ENCODE assay signal across 24 cellular contexts in the genomic region with DNA sequence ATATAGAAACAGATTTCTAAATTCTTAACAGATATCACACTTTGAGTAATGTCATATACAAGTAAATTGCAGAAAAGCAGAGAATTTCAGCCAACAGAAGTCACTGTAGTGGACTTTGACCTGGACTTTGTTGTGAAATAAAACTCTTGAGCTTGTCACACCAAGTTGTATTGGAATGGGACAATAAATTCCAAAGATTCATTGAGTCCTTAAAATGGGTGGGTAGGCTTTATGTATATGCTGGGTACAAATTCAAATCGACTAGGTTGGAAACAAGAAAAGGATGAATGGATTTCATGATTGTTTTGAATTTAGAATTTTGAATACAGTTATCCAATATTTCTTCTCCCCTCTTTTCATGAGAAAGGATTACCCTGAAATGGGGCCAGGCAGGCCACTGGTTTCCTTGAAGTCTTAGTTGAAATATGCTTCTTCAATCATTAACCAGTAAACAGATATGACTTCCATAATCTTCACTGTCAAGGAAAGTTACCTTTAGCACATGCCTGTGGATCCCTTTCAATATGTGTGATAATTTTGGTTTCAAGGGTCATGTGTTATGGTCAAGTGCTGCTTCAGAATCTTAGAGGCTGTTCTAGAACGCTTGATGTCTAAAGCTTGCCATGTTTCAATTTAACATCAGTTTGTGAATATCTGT. TPM values are rescaled to one million over a fixed set of nuclear protein-coding genes. Genes with fewer than 3 reads are reported as not detected.
"Had no signal": no experiment of that assay in that cellular context is flagged by ENCODE, and none has a peak within 500 bp of the region (broad histone marks: within the 10 kb centered on the region; RNA-seq: fewer than 3 reads in every experiment).

No MANE protein-coding gene starts in this region.

- H3K27ac Mint-ChIP-seq: activated CD4-positive, alpha-beta memory T cell treated with anti-CD3 and anti-CD28 coated beads, Interleukin-2, amount 10 ng/mL, durations not matched to agents 7 days and 5 days; activated CD4-positive, alpha-beta T cell treated with anti-CD3 and anti-CD28 coated beads, Interleukin-2, amount 10 ng/mL, durations not matched to agents 24 days and 14 days; activated naive CD4-positive, alpha-beta T cell treated with anti-CD3 and anti-CD28 coated beads for 36 hours; activated naive CD8-positive, alpha-beta T cell treated with anti-CD3 and anti-CD28 coated beads, Interleukin-2, amount 10 ng/mL, durations not matched to agents 7 days and 5 days; activated T-cell treated with anti-CD3 and anti-CD28 coated beads, Interleukin-2, amount 50 U/mL, for 72 hours; memory B cell; stimulated activated memory B cell treated with anti-CD40 and anti-IgM and Interleukin-4, amounts not matched to agents 10 μg/mL and 1 μg/mL and 100 μg/mL, for 72 hours had no signal

- H3K27ac ChIP-seq: right lobe of liver, skin epidermis, suprapubic skin, VCaP had no signal

- H3K4me3 Mint-ChIP-seq: activated CD4-positive, alpha-beta memory T cell treated with anti-CD3 and anti-CD28 coated beads, Interleukin-2, amount 10 ng/mL, durations not matched to agents 7 days and 5 days; activated CD4-positive, alpha-beta T cell treated with anti-CD3 and anti-CD28 coated beads, Interleukin-2, amount 10 ng/mL, durations not matched to agents 24 days and 14 days; activated naive CD4-positive, alpha-beta T cell treated with anti-CD3 and anti-CD28 coated beads for 36 hours; activated naive CD8-positive, alpha-beta T cell treated with anti-CD3 and anti-CD28 coated beads, Interleukin-2, amount 10 ng/mL, durations not matched to agents 7 days and 5 days; activated T-cell treated with anti-CD3 and anti-CD28 coated beads, Interleukin-2, amount 50 U/mL, for 72 hours; memory B cell; naive B cell; neural crest cell; stimulated activated memory B cell treated with anti-CD40 and anti-IgM and Interleukin-4, amounts not matched to agents 10 μg/mL and 1 μg/mL and 100 μg/mL, for 72 hours had no signal

- DNase-seq: activated CD4-positive, alpha-beta memory T cell treated with anti-CD3 and anti-CD28 coated beads, Interleukin-2, amount 10 ng/mL, durations not matched to agents 7 days and 5 days; activated CD4-positive, alpha-beta T cell treated with anti-CD3 and anti-CD28 coated beads, Interleukin-2, amount 10 ng/mL, durations not matched to agents 24 days and 14 days; activated effector memory CD4-positive, alpha-beta T cell treated with Interleukin-2 at 50 U/mL for 16 hours; activated naive CD4-positive, alpha-beta T cell treated with anti-CD3 and anti-CD28 coated beads for 36 hours; activated naive CD8-positive, alpha-beta T cell treated with anti-CD3 and anti-CD28 coated beads, Interleukin-2, amount 10 ng/mL, durations not matched to agents 7 days and 5 days; activated T-cell treated with anti-CD3 and anti-CD28 coated beads, Interleukin-2, amount 50 U/mL, for 72 hours; amniotic stem cell; cerebellar nuclear complex; effector CD4-positive, alpha-beta T cell; foreskin fibroblast; hippocampal formation; naive B cell; occipital lobe; posterior cingulate gyrus; right lobe of liver; stimulated activated CD4-positive, alpha-beta T cell treated with anti-CD3 and anti-CD28 coated beads, Interleukin-2, amount 100 ng/mL, for 24 hours; stomach had no signal

- H3K4me1 ChIP-seq: right lobe of liver, suprapubic skin had no signal

- H3K9me3 ChIP-seq: right lobe of liver, suprapubic skin had no signal

- H3K36me3 Mint-ChIP-seq: activated naive CD8-positive, alpha-beta T cell treated with anti-CD3 and anti-CD28 coated beads, Interleukin-2, amount 10 ng/mL, durations not matched to agents 7 days and 5 days had no signal

- H3K4me1 Mint-ChIP-seq: activated CD4-positive, alpha-beta memory T cell treated with anti-CD3 and anti-CD28 coated beads, Interleukin-2, amount 10 ng/mL, durations not matched to agents 7 days and 5 days; activated naive CD8-positive, alpha-beta T cell treated with anti-CD3 and anti-CD28 coated beads, Interleukin-2, amount 10 ng/mL, durations not matched to agents 7 days and 5 days had no signal

- H3K4me3 ChIP-seq: right lobe of liver, skin epidermis, stomach, suprapubic skin had no signal

- H3K27me3 ChIP-seq: right lobe of liver, stomach, suprapubic skin had no signal

- H3K36me3 ChIP-seq: right lobe of liver, stomach, suprapubic skin had no signal

- H3K9me3 Mint-ChIP-seq: activated CD4-positive, alpha-beta memory T cell treated with anti-CD3 and anti-CD28 coated beads, Interleukin-2, amount 10 ng/mL, durations not matched to agents 7 days and 5 days; activated CD4-positive, alpha-beta T cell treated with anti-CD3 and anti-CD28 coated beads, Interleukin-2, amount 10 ng/mL, durations not matched to agents 24 days and 14 days; activated naive CD4-positive, alpha-beta T cell treated with anti-CD3 and anti-CD28 coated beads for 36 hours; activated naive CD8-positive, alpha-beta T cell treated with anti-CD3 and anti-CD28 coated beads, Interleukin-2, amount 10 ng/mL, durations not matched to agents 7 days and 5 days; activated T-cell treated with anti-CD3 and anti-CD28 coated beads, Interleukin-2, amount 50 U/mL, for 72 hours; memory B cell; stimulated activated memory B cell treated with anti-CD40 and anti-IgM and Interleukin-4, amounts not matched to agents 10 μg/mL and 1 μg/mL and 100 μg/mL, for 72 hours had no signal

- H3K27me3 Mint-ChIP-seq: memory B cell; naive B cell; stimulated activated memory B cell treated with anti-CD40 and anti-IgM and Interleukin-4, amounts not matched to agents 10 μg/mL and 1 μg/mL and 100 μg/mL, for 72 hours had no signal

RNA-seq across cellular contexts. Expression of a gene that starts 25.7 kb away (rescaled TPM):
- total RNA-seq: epithelial cell of proximal tubule had no signal
